Comparison of ENCODE assay signal across 10 cellular contexts in the genomic region with DNA sequence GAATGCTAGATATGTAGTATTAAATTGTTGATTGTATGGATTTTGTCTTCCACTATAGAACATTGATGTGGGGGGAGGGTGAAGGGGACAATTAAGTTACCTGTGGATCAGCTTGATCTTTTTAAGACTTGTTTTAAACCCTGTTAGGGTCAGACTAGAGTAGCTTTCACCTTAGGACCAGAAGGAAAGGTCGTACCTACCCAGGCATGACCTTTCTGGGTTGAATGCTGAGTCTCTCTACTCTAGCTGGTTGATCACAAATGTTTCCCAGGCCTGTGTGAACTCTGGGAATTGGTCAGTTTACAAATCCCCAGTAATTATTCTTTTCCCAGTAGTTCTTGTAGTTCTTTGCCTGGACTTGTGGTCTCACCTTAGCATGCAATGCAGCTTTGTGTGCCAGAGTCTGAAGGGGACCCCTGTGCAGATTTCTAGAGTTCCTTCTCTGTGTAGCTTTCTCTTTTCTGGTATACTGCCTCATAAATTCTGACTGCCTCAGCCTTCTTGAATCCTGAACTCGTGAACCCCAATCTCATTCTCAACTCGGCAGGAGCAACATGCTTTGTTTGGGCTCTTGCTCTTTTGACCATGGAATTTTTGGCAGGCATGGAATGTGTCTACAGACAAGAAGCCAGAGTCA. TPM values are rescaled to one million over a fixed set of nuclear protein-coding genes. Genes with fewer than 3 reads are reported as not detected.
A peak's percentile ranks its signal among the peaks of the same experiment; 100 is the strongest.
DNase-seq lines count a peak whose midpoint lies in the region; ATAC-seq and TF ChIP-seq lines count a peak whose summit lies in the region.
"Had no signal": no experiment of that assay in that cellular context is flagged by ENCODE, and none has a peak within 500 bp of the region (broad histone marks: within the 10 kb centered on the region; RNA-seq: fewer than 3 reads in every experiment).

No MANE protein-coding gene starts in this region.

- H3K4me1 Mint-ChIP-seq in CD4-positive, alpha-beta memory T cell = peaks cover 11 to 20% (median 15%) of the 10 kb centered on the region in 4 donors
- H3K4me1 Mint-ChIP-seq in dendritic cell treated with granulocyte-macrophage colony-stimulating factor and Interleukin-4, amounts not matched to agents 40 ng/mL and 50 ng/mL, for 4 days (ENCODE audit: low read depth) = peaks cover 17% of the 10 kb centered on the region

- H3K9me3 Mint-ChIP-seq in CD4-positive, alpha-beta memory T cell = peaks cover 0 to 7% (median 5%) of the 10 kb centered on the region in 8 donors
- no peaks in the 10 kb centered on the region for H3K9me3 Mint-ChIP-seq in dendritic cell treated with granulocyte-macrophage colony-stimulating factor and Interleukin-4, amounts not matched to agents 40 ng/mL and 50 ng/mL, for 4 days

- no peaks in the 10 kb centered on the region for H3K9me2 ChIP-seq in OCI-LY1 (ENCODE audit: low read depth, low read length)

- H3K4me3 Mint-ChIP-seq in CD4-positive, alpha-beta memory T cell = peak overlapping the region in 6 of 8 donors; percentile 10 to 74 (median 64)
- no peak overlapping the region for H3K4me3 Mint-ChIP-seq in dendritic cell treated with granulocyte-macrophage colony-stimulating factor and Interleukin-4, amounts not matched to agents 40 ng/mL and 50 ng/mL, for 4 days

- H3K36me3 Mint-ChIP-seq in CD4-positive, alpha-beta memory T cell = peaks cover 25 to 35% of the 10 kb centered on the region in 2 donors
- H3K36me3 Mint-ChIP-seq in dendritic cell treated with granulocyte-macrophage colony-stimulating factor and Interleukin-4, amounts not matched to agents 40 ng/mL and 50 ng/mL, for 4 days (ENCODE audit: low read depth) = peaks cover 46% of the 10 kb centered on the region

- H3K36me3 ChIP-seq in CD4-positive, alpha-beta memory T cell (ENCODE audit: insufficient read depth, low read length) = peaks cover 5% of the 10 kb centered on the region
- peaks cover 24% of the 10 kb centered on the region for H3K36me3 ChIP-seq in OCI-LY1 (ENCODE audit: insufficient read depth, low read length)
- peaks cover 7% of the 10 kb centered on the region for H3K36me3 ChIP-seq in neuron (ENCODE audit: insufficient read depth, low read length)
- no peaks in the 10 kb centered on the region for H3K36me3 ChIP-seq in A673 (ENCODE audit: insufficient read depth, low read length, poor library complexity, severe bottlenecking)

- no peak for ATAC-seq in GM19395 (IDR thresholded peaks at IDR 0.05; ENCODE audit: unreplicated experiment)

- TF ChIP-seq CTCF in OCI-LY1 (IDR thresholded peaks at IDR 0.05; ENCODE audit: low read length) = no peak
- TF ChIP-seq CTCF in A673 (conservative IDR thresholded peaks at IDR 0.05; ENCODE audit: low read depth, low read length) = no peak

- H3K27me3 Mint-ChIP-seq in CD4-positive, alpha-beta memory T cell = no peaks in the 10 kb centered on the region
- no peaks in the 10 kb centered on the region for H3K27me3 Mint-ChIP-seq in dendritic cell treated with granulocyte-macrophage colony-stimulating factor and Interleukin-4, amounts not matched to agents 40 ng/mL and 50 ng/mL, for 4 days

- CTCF ChIA-PET in CD4-positive, alpha-beta memory T cell (lab: Charles Lee; ENCODE audit: partially characterized antibody) = interaction anchor here (1.1 to 3.7 kb wide), 5 partner anchors 7 to 153 kb away, joined by 3 to 13 read pairs (median 4); no protein-coding TSS in a partner anchor
- CTCF ChIA-PET in A673 (lab: Charles Lee) = no interaction called here

- no peaks in the 10 kb centered on the region for H4K20me1 ChIP-seq in OCI-LY1 (ENCODE audit: insufficient read depth, low read length)

- no peaks in the 10 kb centered on the region for H3K9me3 ChIP-seq in CD4-positive, alpha-beta memory T cell (ENCODE audit: control insufficient read depth in 1 of 2, low read length in 2 of 2)
- H3K9me3 ChIP-seq in OCI-LY1 (ENCODE audit: low read length) = no peaks in the 10 kb centered on the region
- peaks cover 6% of the 10 kb centered on the region for H3K9me3 ChIP-seq in neuron (ENCODE audit: low read length)
- peaks cover 14% of the 10 kb centered on the region for H3K9me3 ChIP-seq in A673 (ENCODE audit: low read depth, low read length, poor library complexity, severe bottlenecking)

- POLR2A ChIA-PET in CD4-positive, alpha-beta memory T cell (lab: Charles Lee; ENCODE audit: partially characterized antibody) = interaction anchor here (0.5 to 1.5 kb wide), 9 partner anchors 8 to 131 kb away, joined by 3 to 5 read pairs (median 3); a partner anchor contains a TSS
- POLR2A ChIA-PET in A673 (lab: Charles Lee; ENCODE audit: low non-redundant PET) = no interaction called here

- no peak overlapping the region for H3K27ac ChIP-seq in CD4-positive, alpha-beta memory T cell (ENCODE audit: low read depth, low read length)
- H3K27ac ChIP-seq in OCI-LY1 (ENCODE audit: low read depth, low read length, poor library complexity, severe bottlenecking) = peak overlapping the region; percentile 44
- no peak overlapping the region for H3K27ac ChIP-seq in A673 (ENCODE audit: low read depth, low read length, poor library complexity, severe bottlenecking)

- no peaks in the 10 kb centered on the region for H3K79me2 ChIP-seq in OCI-LY1 (ENCODE audit: insufficient read depth, low read length)

- H3K27me3 ChIP-seq in CD4-positive, alpha-beta memory T cell (ENCODE audit: insufficient read depth, low read length) = no peaks in the 10 kb centered on the region
- H3K27me3 ChIP-seq in OCI-LY1 (ENCODE audit: insufficient read depth, low read length) (no peaks in the 10 kb centered on the region), neuron (ENCODE audit: insufficient read depth, low read length) (no peaks in the 10 kb centered on the region), A673 (replicated peaks; ENCODE audit: insufficient read depth, low read depth, low read length, poor library complexity) (no peaks in the 10 kb centered on the region)

- H2AFZ ChIP-seq in OCI-LY1 (ENCODE audit: low read length) (no peak overlapping the region), neuron (ENCODE audit: low read depth, low read length) (no peak overlapping the region)

- no peak overlapping the region for H3K4me3 ChIP-seq in CD4-positive, alpha-beta memory T cell (ENCODE audit: low read length in 2 of 2)
- H3K4me3 ChIP-seq in OCI-LY1 (ENCODE audit: low read depth, low read length, poor library complexity, severe bottlenecking) (no peak overlapping the region), neuron (ENCODE audit: low read length) (peak overlapping the region; percentile 7), A673 (ENCODE audit: low read depth, low read length, poor library complexity, severe bottlenecking) (no peak overlapping the region)

- no peaks in the 10 kb centered on the region for H3F3A ChIP-seq in OCI-LY1 (ENCODE audit: insufficient read depth, low read length)

- peak overlapping the region in 6 of 7 donors; percentile 18 to 87 (median 79) for H3K27ac Mint-ChIP-seq in CD4-positive, alpha-beta memory T cell
- peak overlapping the region; percentile 90 for H3K27ac Mint-ChIP-seq in dendritic cell treated with granulocyte-macrophage colony-stimulating factor and Interleukin-4, amounts not matched to agents 40 ng/mL and 50 ng/mL, for 4 days

- intact Hi-C loops in CD4-positive, alpha-beta memory T cell (cut with micrococcal nuclease) = loop anchor here (1.0 kb wide), 1 partner anchor 8 kb away; no protein-coding TSS in a partner anchor
- intact Hi-C loops in dendritic cell treated with granulocyte-macrophage colony-stimulating factor and Interleukin-4, amounts not matched to agents 40 ng/mL and 50 ng/mL, for 4 days (cut with micrococcal nuclease) = no loop called here
- intact Hi-C loops in A673 (cut with micrococcal nuclease; ENCODE audit: unreplicated experiment) = no loop called here

- H3K4me1 ChIP-seq in CD4-positive, alpha-beta memory T cell (ENCODE audit: insufficient read depth, low read length) = peaks cover 13% of the 10 kb centered on the region
- peaks cover 18% of the 10 kb centered on the region for H3K4me1 ChIP-seq in OCI-LY1 (ENCODE audit: insufficient read depth, low read length, severe bottlenecking)
- H3K4me1 ChIP-seq in neuron (ENCODE audit: insufficient read depth, low read length) = peaks cover 40% of the 10 kb centered on the region
- H3K4me1 ChIP-seq in A673 (ENCODE audit: insufficient read depth, low read length, poor library complexity, severe bottlenecking) = peaks cover 11% of the 10 kb centered on the region

- H3K9ac ChIP-seq in OCI-LY1 (ENCODE audit: low read length) = no peak overlapping the region

- BruUV-seq in A673 (replicated peaks; lab: Mats Ljungman, UMichigan) = no TSS peak

- no peak for DNase-seq in CD4-positive, alpha-beta memory T cell
- no peak for DNase-seq in NAMALWA (ENCODE audit: low spot score)
- DNase-seq in NCI-H510A treated with DMSO at 0.1 percent for 48 hours (lab: John Stamatoyannopoulos, UW) = no peak
- no peak for DNase-seq in A673 (ENCODE audit: low spot score)
- DNase-seq: head of caudate nucleus, NCI-H69 had no signal

- H3K4me2 ChIP-seq in OCI-LY1 (ENCODE audit: low read length) = no peak overlapping the region

RNA-seq across cellular contexts. Expression of a gene that starts 54.0 kb away (rescaled TPM):
- total RNA-seq in CD4-positive, alpha-beta memory T cell = 100 to 1,000 TPM; 106 to 113 TPM
- 10 to 100 TPM; 52.9 to 81.3 TPM for polyA plus RNA-seq in CD4-positive, alpha-beta memory T cell
- 107 and 110 TPM in 2 replicates for total RNA-seq in A673 (2021)

RNA-seq across cellular contexts. Expression of a gene that starts 54.3 kb away (rescaled TPM):
- total RNA-seq in CD4-positive, alpha-beta memory T cell = 10 to 100 TPM; 17.3 to 17.8 TPM
- polyA plus RNA-seq in CD4-positive, alpha-beta memory T cell = 10 to 100 TPM; 16.4 to 19.5 TPM
- 46.8 and 50.3 TPM in 2 replicates for total RNA-seq in A673 (2021)
